Comparison of ENCODE assay signal across 29 cellular contexts in genomic region chr12:3540387-3541320, GRCh38. TPM values are rescaled to one million over a fixed set of nuclear protein-coding genes. Genes with fewer than 3 reads are reported as not detected.
"Had no signal": no experiment of that assay in that cellular context is flagged by ENCODE, and none has a peak within 500 bp of the region (broad histone marks: within the 10 kb centered on the region; RNA-seq: fewer than 3 reads in every experiment).

No MANE protein-coding gene starts in this region.

- H3K9me3 ChIP-seq: Peyer's patch, SJCRH30, SK-N-SH had no signal

- H3K27ac ChIP-seq: brain microvascular endothelial cell, cardiac muscle cell, Peyer's patch, RWPE1, SJCRH30 had no signal

- H3K27me3 ChIP-seq: cardiac muscle cell, Peyer's patch had no signal

- H3K4me3 ChIP-seq: cardiac muscle cell, Peyer's patch, SJCRH30 had no signal

- H3K9ac ChIP-seq: SK-N-SH had no signal

- H3K4me2 ChIP-seq: SK-N-SH had no signal

- DNase-seq: activated CD4-positive, alpha-beta T cell treated with anti-CD3 and anti-CD28 coated beads for 48 hours; activated CD4-positive, alpha-beta T cell treated with anti-CD3 and anti-CD28 coated beads, Interleukin-2, amount 50 U/mL, for 4 hours; activated CD4-positive, CD25-positive, alpha-beta regulatory T cell treated with anti-CD3 and anti-CD28 coated beads, Interleukin-2, amount 50 U/mL, for 72 hours; activated CD8-positive, alpha-beta memory T cell treated with anti-CD3 and anti-CD28 coated beads, Interleukin-2, amount 10 ng/mL, durations not matched to agents 7 days and 5 days; activated CD8-positive, alpha-beta T cell treated with anti-CD3 and anti-CD28 coated beads, Interleukin-2, amount 10 ng/mL, durations not matched to agents 7 days and 5 days; activated gamma-delta T cell; activated naive CD4-positive, alpha-beta T cell treated with anti-CD3 and anti-CD28 coated beads for 36 hours; activated T-cell treated with anti-CD3 and anti-CD28 coated beads, Interleukin-2, amount 50 U/mL, for 4 hours; amygdala; brain microvascular endothelial cell; KBM-7; NCI-H1092; NCI-H1930; NCI-H2171 treated with DMSO at 0.1 percent for 48 hours; NCI-H226; NCI-H69; NK-92 treated with Interleukin-12 subunit alpha and Interleukin-12 subunit beta, amount 100 ng/mL, for 24 hours; OCI-M1; Peyer's patch; Right ventricle myocardium superior; SJCRH30; SK-N-SH; SW 1271 had no signal

- FAIRE-seq: astrocyte had no signal

- H3K36me3 ChIP-seq: brain microvascular endothelial cell, cardiac muscle cell, Peyer's patch, SJCRH30 had no signal

- H3K4me1 ChIP-seq: Peyer's patch had no signal

RNA-seq across cellular contexts. Expression of gene PRMT8, which starts 49.7 kb away (rescaled TPM):
- total RNA-seq: activated CD8-positive, alpha-beta memory T cell treated with anti-CD3 and anti-CD28 coated beads, Interleukin-2, amount 10 ng/mL, durations not matched to agents 7 days and 5 days; activated CD8-positive, alpha-beta T cell treated with anti-CD3 and anti-CD28 coated beads, Interleukin-2, amount 10 ng/mL, durations not matched to agents 7 days and 5 days; activated naive CD4-positive, alpha-beta T cell treated with anti-CD3 and anti-CD28 coated beads for 36 hours; activated T-cell treated with anti-CD3 and anti-CD28 coated beads, Interleukin-2, amount 50 U/mL, for 4 hours; activated T-helper 17 cell treated with anti-CD3 and anti-CD28 coated beads, Interleukin-2, amount 50 U/mL, for 72 hours; LHCN-M2; NCI-H460; Peyer's patch; Right ventricle myocardium superior; SJCRH30 had no signal
- polyA plus RNA-seq: SK-N-SH had no signal
